17 cellular contexts compared by ENCODE assay signal in the genomic region with DNA sequence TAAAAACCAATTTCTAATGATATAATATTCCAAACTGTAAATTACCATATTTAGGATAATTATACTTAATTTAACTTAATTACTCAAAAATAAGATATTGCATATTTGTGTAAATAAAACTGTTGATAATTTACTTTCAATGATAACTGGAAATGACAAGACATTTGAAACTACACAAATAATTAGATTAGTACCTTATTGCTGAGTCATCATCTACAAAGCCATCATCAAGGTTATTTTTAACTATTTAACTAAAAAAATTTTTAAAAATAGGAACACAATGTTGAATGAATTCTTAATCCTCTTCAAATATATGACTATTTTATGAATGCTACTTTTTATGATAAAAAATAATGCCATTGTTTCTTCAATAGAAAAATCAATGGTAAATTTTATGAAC.
DNase-seq lines count a peak whose midpoint lies in the region; ATAC-seq, FAIRE-seq and TF ChIP-seq lines count a peak whose summit lies in the region.
"Had no signal": no experiment of that assay in that cellular context is flagged by ENCODE, and none has a peak within 500 bp of the region (broad histone marks: within the 10 kb centered on the region; RNA-seq: fewer than 3 reads in every experiment).

No MANE protein-coding gene starts in this region.

- peak; percentile 59 for FAIRE-seq in A204.1 (lab: Jason Lieb, UNC)
- peak; percentile 41 for FAIRE-seq in G401.6 (lab: Jason Lieb, UNC)
- FAIRE-seq in colon (lab: Jason Lieb, UNC), result peak; percentile 94
- peak; percentile 33 for FAIRE-seq in islet of Langerhans (lab: Jason Lieb, UNC)
- FAIRE-seq: D721Med, HTR-8/SVneo had no signal

- ATAC-seq in omental fat pad (ENCODE audit: low FRiP score), result no peak
- ATAC-seq: GM23338, HCT116 had no signal

- TF ChIP-seq CTCF in omental fat pad (IDR thresholded peaks at IDR 0.05), result no peak

- DNase-seq in activated gamma-delta T cell treated with Interleukin-2 at 50 U/mL for 16 hours, result no peak
- no peak for DNase-seq in NCI-H2107 treated with DMSO at 0.1 percent for 48 hours (lab: John Stamatoyannopoulos, UW; ENCODE audit: unreplicated experiment)
- no peak for DNase-seq in omental fat pad (ENCODE audit: low spot score)
- DNase-seq: AML-193; Caco-2; CD4-positive, alpha-beta T cell; GDM1; H7; HFFc6 had no signal
